Comparison of ENCODE assay signal across 21 cellular contexts in the genomic region with DNA sequence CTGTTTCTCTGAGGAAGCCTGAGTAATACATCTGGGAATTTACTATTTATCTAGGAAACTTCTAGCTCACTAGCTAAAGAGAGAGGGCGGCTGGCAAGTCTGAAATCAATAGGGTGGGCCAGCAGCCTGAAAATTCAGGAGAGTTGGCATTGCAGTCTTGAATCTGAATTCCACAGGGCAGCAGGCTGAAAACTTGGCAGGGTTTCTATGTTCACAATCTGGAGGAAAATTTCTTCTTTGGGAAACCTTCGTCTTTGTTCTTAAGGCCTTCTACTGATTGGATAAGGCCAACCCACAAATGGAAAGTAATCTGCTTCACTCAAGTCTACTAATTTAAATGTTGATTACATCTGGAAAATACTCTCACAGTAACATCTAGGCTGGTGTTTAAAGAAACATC.
"Had no signal": no experiment of that assay in that cellular context is flagged by ENCODE, and none has a peak within 500 bp of the region (broad histone marks: within the 10 kb centered on the region; RNA-seq: fewer than 3 reads in every experiment).

No MANE protein-coding gene starts in this region.

- H3K9me3 Mint-ChIP-seq: endodermal cell had no signal

- H3K4me3 Mint-ChIP-seq: endodermal cell, nephron progenitor cell had no signal

- ATAC-seq: gastrocnemius medialis, left colon, left ventricle myocardium superior had no signal

- H3K4me3 ChIP-seq: coronary artery, gastrocnemius medialis, lung, right atrium auricular region, sigmoid colon, skin epidermis, stomach, thoracic aorta, transverse colon had no signal

- H3K4me1 ChIP-seq: gastrocnemius medialis, right atrium auricular region, sigmoid colon, stomach, transverse colon had no signal

- H3K36me3 ChIP-seq: gastrocnemius medialis, right atrium auricular region, sigmoid colon, stomach, thoracic aorta, transverse colon had no signal

- H3K27ac ChIP-seq: coronary artery, gastrocnemius medialis, right atrium auricular region, sigmoid colon, skin epidermis, stomach, thoracic aorta, transverse colon had no signal

- DNase-seq: cerebellar nuclear complex; effector CD4-positive, alpha-beta T cell; endodermal cell; gastrocnemius medialis; glutamatergic neuron; kidney; left colon; left ventricle myocardium superior; midbrain; nephron progenitor cell; sigmoid colon; stimulated activated CD4-positive, alpha-beta T cell treated with anti-CD3 and anti-CD28 coated beads, Interleukin-12 subunit alpha, Interleukin-12 subunit beta, amount 100 ng/mL, for 4 hours; stimulated activated naive CD4-positive, alpha-beta T cell; stomach; substantia nigra; transverse colon had no signal

- H3K27me3 ChIP-seq: gastrocnemius medialis, right atrium auricular region, sigmoid colon, stomach, transverse colon had no signal

- H3K27ac Mint-ChIP-seq: endodermal cell, nephron progenitor cell had no signal

- H3K9me3 ChIP-seq: gastrocnemius medialis, right atrium auricular region, stomach, thoracic aorta, transverse colon had no signal

- H3K4me1 Mint-ChIP-seq: nephron progenitor cell had no signal
